ENCODE assay signal across 9 cellular contexts in the genomic region with DNA sequence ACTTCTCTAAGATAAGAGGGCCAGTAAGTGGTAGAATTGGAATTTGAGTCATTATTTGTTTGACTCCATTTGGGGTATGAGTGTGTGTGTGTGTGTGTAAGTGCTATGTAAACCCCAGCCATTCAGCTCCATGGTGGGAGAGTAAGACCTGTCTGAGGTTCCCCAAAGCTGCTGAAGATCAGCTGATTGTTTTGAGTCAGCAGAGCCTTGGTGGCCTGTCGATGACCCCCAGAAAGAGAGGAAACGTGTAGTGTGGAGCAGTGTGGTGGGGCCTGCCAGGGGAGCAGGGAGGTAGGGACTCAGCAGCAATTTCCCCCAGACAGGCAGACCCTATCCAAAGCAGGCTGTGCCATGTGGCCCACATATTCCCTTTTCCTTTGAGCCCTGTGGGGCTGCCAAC. TPM values are rescaled to one million over a fixed set of nuclear protein-coding genes. Genes with fewer than 3 reads are reported as not detected.
DNase-seq lines count a peak whose midpoint lies in the region; ATAC-seq, FAIRE-seq and TF ChIP-seq lines count a peak whose summit lies in the region.
"Had no signal": no experiment of that assay in that cellular context is flagged by ENCODE, and none has a peak within 500 bp of the region (broad histone marks: within the 10 kb centered on the region; RNA-seq: fewer than 3 reads in every experiment).

No MANE protein-coding gene starts in this region.

- H3K4ac ChIP-seq in mesenchymal stem cell (ENCODE audit: low read depth in 1 of 2, low read length in 2 of 2) = no peak overlapping the region

- no peak overlapping the region for H3K18ac ChIP-seq in mesenchymal stem cell (ENCODE audit: low read depth in 1 of 2, low read length in 2 of 2)

- no peak overlapping the region for H4K8ac ChIP-seq in mesenchymal stem cell (ENCODE audit: low read length)

- H3K4me1 ChIP-seq in ACC112 (ENCODE audit: control insufficient read depth, insufficient read depth, low read length, unreplicated experiment) = peaks cover 23% of the 10 kb centered on the region
- peaks cover 50% of the 10 kb centered on the region for H3K4me1 ChIP-seq in GM23248 (ENCODE audit: insufficient read depth)
- peaks cover 9% of the 10 kb centered on the region for H3K4me1 ChIP-seq in GM12878 (ENCODE audit: control insufficient read depth, insufficient read depth, low read length)
- H3K4me1 ChIP-seq in mesenchymal stem cell (ENCODE audit: control insufficient read depth, insufficient read depth, low read depth, low read length) = peaks cover 18% of the 10 kb centered on the region

- in situ Hi-C loops in GM23248 (cut with MboI) = no loop called here
- in situ Hi-C loops in GM12878 (cut with MboI) = no loop called here

- peaks cover 12% of the 10 kb centered on the region for H3K36me3 ChIP-seq in ACC112 (ENCODE audit: insufficient read depth, low read length)
- H3K36me3 ChIP-seq in GM23248 (ENCODE audit: low read depth) = peaks cover 7% of the 10 kb centered on the region; the same call in 1 of the 2 replicates
- H3K36me3 ChIP-seq in GM12878 (ENCODE audit: control insufficient read depth in 2 of 2, insufficient read depth in 2 of 2, low read length in 1 of 2) = peaks cover 2 to 5% of the 10 kb centered on the region in 2 experiments; a peak in 2 of 4 replicates
- peaks cover 29 to 32% of the 10 kb centered on the region in 2 experiments for H3K36me3 ChIP-seq in mesenchymal stem cell (ENCODE audit: control insufficient read depth in 1 of 2, insufficient read depth in 2 of 2, low read depth in 1 of 2, low read length in 2 of 2)

- no peak overlapping the region for H2BK12ac ChIP-seq in mesenchymal stem cell (ENCODE audit: low read length in 2 of 2)

- no peak for TF ChIP-seq EP300 in GM12878 (IDR thresholded peaks at IDR 0.05; ENCODE audit: borderline replicate concordance in 1 of 2, control insufficient read depth in 1 of 2, low read depth in 2 of 2, low read length in 2 of 2)

- H4K91ac ChIP-seq in mesenchymal stem cell (ENCODE audit: low read length) = no peak overlapping the region

- no peaks in the 10 kb centered on the region for H3K9me3 ChIP-seq in GM23248 (ENCODE audit: low read depth)
- H3K9me3 ChIP-seq in GM12878 (replicated peaks; ENCODE audit: control insufficient read depth, insufficient read depth, low read length) = no peaks in the 10 kb centered on the region
- no peaks in the 10 kb centered on the region for H3K9me3 ChIP-seq in mesenchymal stem cell (ENCODE audit: control insufficient read depth, low read length)

- peak overlapping the region; percentile 30 for H2AK5ac ChIP-seq in mesenchymal stem cell (ENCODE audit: low read length, severe bottlenecking)

- H3K27ac ChIP-seq in ACC112 (ENCODE audit: low read depth, low read length) (peak overlapping the region; percentile 74), GM23248 (peak overlapping the region; percentile 82), GM12878 (ENCODE audit: control insufficient read depth, insufficient read depth) (peak overlapping the region; percentile 20; the same call in 1 of the 2 replicates), mesenchymal stem cell (ENCODE audit: low read length, poor library complexity, severe bottlenecking) (no peak overlapping the region), substantia nigra (ENCODE audit: low read depth, low read length, poor library complexity, severe bottlenecking) (no peak overlapping the region)
- H3K27ac ChIP-seq: C4-2B had no signal

- intact Hi-C loops in GM12878 (cut with micrococcal nuclease; ENCODE audit: unreplicated experiment) = no loop called here

- no peaks in the 10 kb centered on the region for H3K9me2 ChIP-seq in GM23248 (ENCODE audit: insufficient read depth)

- no peak for TF ChIP-seq RAD21 in GM12878 (IDR thresholded peaks at IDR 0.05; ENCODE audit: insufficient read depth, low read depth, low read length)

- TF ChIP-seq POLR2A in GM12878 (IDR thresholded peaks at IDR 0.05; ENCODE audit: low read depth, low read length) = no peak

- FAIRE-seq in GM12878 (lab: Jason Lieb, UNC) = no peak

- H3K79me2 ChIP-seq in ACC112 (ENCODE audit: control insufficient read depth, insufficient read depth, low read length, unreplicated experiment) (peaks cover 84% of the 10 kb centered on the region), GM23248 (ENCODE audit: insufficient read depth) (peaks cover 96% of the 10 kb centered on the region), GM12878 (ENCODE audit: control insufficient read depth, insufficient read depth, low read length) (peaks cover 42% of the 10 kb centered on the region)

- H3K27me3 ChIP-seq in ACC112 (ENCODE audit: insufficient read depth, low read length) = no peaks in the 10 kb centered on the region
- H3K27me3 ChIP-seq in GM23248 (replicated peaks; ENCODE audit: insufficient read depth) = no peaks in the 10 kb centered on the region
- no peaks in the 10 kb centered on the region for H3K27me3 ChIP-seq in GM12878 (replicated peaks in 1 of 2; ENCODE audit: control insufficient read depth in 2 of 2, insufficient read depth in 2 of 2, low read length in 1 of 2)
- no peaks in the 10 kb centered on the region for H3K27me3 ChIP-seq in mesenchymal stem cell (ENCODE audit: control insufficient read depth in 1 of 2, insufficient read depth in 1 of 2, low read length in 2 of 2)

- DNase-seq in GM23248 (peak; percentile 74), GM12878 (ENCODE audit: low read depth, low spot score) (no peak), mesenchymal stem cell (no peak), substantia nigra (lab: John Stamatoyannopoulos, UW) (no peak)

- no peak for TF ChIP-seq CTCF in GM12878 (IDR thresholded peaks at IDR 0.05 in 2 of 3, conservative IDR thresholded peaks at IDR 0.05 in 1 of 3; ENCODE audit: control insufficient read depth in 2 of 3, extremely low read depth in 1 of 3, insufficient read depth in 1 of 3, low read depth in 3 of 3, low read length in 3 of 3)

- H3K23ac ChIP-seq in mesenchymal stem cell (ENCODE audit: low read length in 2 of 2) = no peak overlapping the region

- H3K9ac ChIP-seq in GM23248 = peak overlapping the region; percentile 64
- no peak overlapping the region for H3K9ac ChIP-seq in GM12878 (ENCODE audit: control insufficient read depth, insufficient read depth, low read length)
- peak overlapping the region; percentile 59 for H3K9ac ChIP-seq in mesenchymal stem cell (ENCODE audit: low read length)

- no TSS peak for BruUV-seq in GM12878 (replicated peaks; lab: Mats Ljungman, UMichigan)

- H2BK120ac ChIP-seq in mesenchymal stem cell (ENCODE audit: low read depth, low read length) = no peak overlapping the region

- POLR2A ChIA-PET in GM12878 (lab: Charles Lee) = interaction anchor here (1.7 to 1.8 kb wide), 2 partner anchors 9 to 13 kb away, joined by 5 to 16 read pairs; no protein-coding TSS in a partner anchor

- ATAC-seq in GM12878 (peak; percentile 59), GM21528 (IDR thresholded peaks at IDR 0.05; ENCODE audit: low FRiP score, unreplicated experiment) (no peak), GM19455 (IDR thresholded peaks at IDR 0.05; ENCODE audit: unreplicated experiment) (no peak), GM21786 (IDR thresholded peaks at IDR 0.05; ENCODE audit: unreplicated experiment) (no peak)

- H3K4me2 ChIP-seq in GM23248 (ENCODE audit: unreplicated experiment) = peak overlapping the region; percentile 49
- peak overlapping the region; percentile 1; the same call in 1 of the 2 replicates for H3K4me2 ChIP-seq in GM12878 (ENCODE audit: control insufficient read depth, insufficient read depth)
- H3K4me2 ChIP-seq in mesenchymal stem cell (ENCODE audit: low read length, poor library complexity, severe bottlenecking) = no peak overlapping the region

- no peaks in the 10 kb centered on the region for H4K20me1 ChIP-seq in GM23248 (ENCODE audit: insufficient read depth)
- no peaks in the 10 kb centered on the region for H4K20me1 ChIP-seq in GM12878 (ENCODE audit: control insufficient read depth, insufficient read depth)

- H2AFZ ChIP-seq in ACC112 (ENCODE audit: low read length, unreplicated experiment) (no peak overlapping the region), GM23248 (no peak overlapping the region), GM12878 (ENCODE audit: control insufficient read depth, low read depth, low read length) (no peak overlapping the region), mesenchymal stem cell (ENCODE audit: low read depth, low read length) (no peak overlapping the region)

- H2BK15ac ChIP-seq in mesenchymal stem cell (ENCODE audit: low read depth, poor library complexity, severe bottlenecking) = no peak overlapping the region

- H3K14ac ChIP-seq in mesenchymal stem cell (ENCODE audit: low read length in 2 of 2) = no peak overlapping the region

- SMC1A ChIA-PET in GM12878 (lab: Charles Lee; ENCODE audit: uncharacterized antibody, unreplicated experiment) = interaction anchor here (1.4 to 2.4 kb wide), 3 partner anchors 12 to 265 kb away, joined by 3 to 5 read pairs (median 4); no protein-coding TSS in a partner anchor

- RAD21 ChIA-PET in GM12878 (lab: Charles Lee; ENCODE audit: unreplicated experiment) = no interaction called here

- H3K79me1 ChIP-seq in mesenchymal stem cell (replicated peaks; ENCODE audit: low read length, poor library complexity, severe bottlenecking) = peaks cover 11% of the 10 kb centered on the region

- H3K4me3 ChIP-seq in ACC112 (ENCODE audit: low read depth, low read length) (peak overlapping the region; percentile 50; the same call in 1 of the 2 replicates), GM23248 (peak overlapping the region; percentile 33), GM12878 (no peak overlapping the region), mesenchymal stem cell (ENCODE audit: insufficient read depth in 1 of 2, low read depth in 1 of 2, low read length in 2 of 2) (peak overlapping the region in 1 of 2 experiments; percentile 58)

- CTCF ChIA-PET in GM12878 (lab: Yijun Ruan, JAX) = interaction anchor here (0.8 to 1.4 kb wide), 2 partner anchors 29 to 33 kb away, joined by 3 read pairs; no protein-coding TSS in a partner anchor

- no peak overlapping the region for H2BK5ac ChIP-seq in mesenchymal stem cell (ENCODE audit: low read depth, low read length, poor library complexity, severe bottlenecking)

- H3F3A ChIP-seq in GM23248 (ENCODE audit: insufficient read depth) = peaks cover 24% of the 10 kb centered on the region

- 4% methylated on average over 2 of the region's 2 CpGs for WGBS in GM23248 (ENCODE audit: low coverage in 1 of 2, low lambda C conversion rate in 2 of 2, missing lambda C conversion rate in 2 of 2), 2 experiments
- 0% methylated on average over 2 of the region's 2 CpGs for WGBS in GM12878 (ENCODE audit: insufficient coverage, insufficient replicate concordance, low lambda C conversion rate, missing lambda C conversion rate)
- 86% methylated on average over 2 of the region's 2 CpGs for WGBS in mesenchymal stem cell

RNA-seq across cellular contexts. Expression of gene DVL3, which starts 5.3 kb away (rescaled TPM):
- 66.9 and 76.4 TPM in 2 replicates for total RNA-seq in GM23248 (2014; rRNA removed; shearing (Covaris generic))
- polyA plus RNA-seq in GM23248 (2016; fragmentation: Nextera tagmentation; extraction: Ambion mirVana) = 31.1 and 42.7 TPM in 2 replicates
- total RNA-seq in GM12878 (2013; cell fraction: nucleolus; rRNA removed) = 59.5 and 59.7 TPM in 2 replicates
- 15.6 and 19.4 TPM in 2 replicates for total RNA-seq in GM12878 (2014; rRNA removed)
- 8.1 and 9.1 TPM in 2 replicates for total RNA-seq in GM12878 (2014; rRNA removed; fragmentation: Illumina TruSeq; extraction: Trizol)
- 34.3 and 39.7 TPM in 2 replicates for total RNA-seq in GM12878 (2021)
- 9.2 TPM for polyA plus RNA-seq in GM12878 (2011; ENCODE audit: low read depth)
- 18.7 and 25.9 TPM in 2 replicates for polyA plus RNA-seq in GM12878 (2011; rRNA removed)
- polyA plus RNA-seq in GM12878 (2011; cell fraction: cytosol; rRNA removed) = 27.4 and 32.2 TPM in 2 replicates
- 109 and 150 TPM in 2 replicates for polyA plus RNA-seq in GM12878 (2011; cell fraction: nucleus; rRNA removed)
- 20.8 and 21.5 TPM in 2 replicates for polyA plus RNA-seq in GM12878 (2012)
- 13.8 and 19.1 TPM in 2 replicates for polyA plus RNA-seq in GM12878 (2014; fragmentation: Illumina TruSeq; extraction: Trizol)
- polyA plus RNA-seq in GM12878 (2014; fragmentation: Nextera tagmentation; extraction: Ambion mirVana) = 1 to 10 TPM; 2.2 to 2.4 TPM
- polyA plus RNA-seq in GM12878 (2014; rRNA removed) = 33.0 and 34.0 TPM in 2 replicates
- 1 to 10 TPM; 6.8 to 9.8 TPM for polyA plus RNA-seq in GM12878 (2016; fragmentation: Nextera tagmentation; extraction: Ambion mirVana)
- 27.9 and 30.6 TPM in 2 replicates for polyA minus RNA-seq in GM12878 (2011; rRNA and poly(A)+ RNA removed)
- polyA minus RNA-seq in GM12878 (2011; cell fraction: cytosol; rRNA and poly(A)+ RNA removed) = 17.6 and 22.2 TPM in 2 replicates
- polyA minus RNA-seq in GM12878 (2011; cell fraction: nucleus; rRNA and poly(A)+ RNA removed) = 23.1 and 41.1 TPM in 2 replicates
- 67.6 TPM for polyA plus RNA-seq in mesenchymal stem cell (2013, experiment 1 of 2)
- polyA plus RNA-seq in mesenchymal stem cell (2013, experiment 2 of 2) = 65.3 TPM

RNA-seq across cellular contexts. Expression of gene AP2M1, which starts 14.2 kb away (rescaled TPM):
- 889 and 951 TPM in 2 replicates for total RNA-seq in GM23248 (2014; rRNA removed; shearing (Covaris generic))
- 1,073 and 1,100 TPM in 2 replicates for polyA plus RNA-seq in GM23248 (2016; fragmentation: Nextera tagmentation; extraction: Ambion mirVana)
- total RNA-seq in GM12878 (2013; cell fraction: nucleolus; rRNA removed) = 83.0 and 85.8 TPM in 2 replicates
- 148 and 159 TPM in 2 replicates for total RNA-seq in GM12878 (2014; rRNA removed)
- total RNA-seq in GM12878 (2014; rRNA removed; fragmentation: Illumina TruSeq; extraction: Trizol) = 110 and 115 TPM in 2 replicates
- total RNA-seq in GM12878 (2021) = 180 and 191 TPM in 2 replicates
- polyA plus RNA-seq in GM12878 (2011; ENCODE audit: low read depth) = 363 TPM
- polyA plus RNA-seq in GM12878 (2011; rRNA removed) = 163 and 269 TPM in 2 replicates
- polyA plus RNA-seq in GM12878 (2011; cell fraction: cytosol; rRNA removed) = 161 and 196 TPM in 2 replicates
- polyA plus RNA-seq in GM12878 (2011; cell fraction: nucleus; rRNA removed) = 276 and 344 TPM in 2 replicates
- 175 and 249 TPM in 2 replicates for polyA plus RNA-seq in GM12878 (2012)
- polyA plus RNA-seq in GM12878 (2014; fragmentation: Illumina TruSeq; extraction: Trizol) = 120 and 164 TPM in 2 replicates
- polyA plus RNA-seq in GM12878 (2014; fragmentation: Nextera tagmentation; extraction: Ambion mirVana) = 10 to 100 TPM; 65.6 to 68.9 TPM
- 156 and 174 TPM in 2 replicates for polyA plus RNA-seq in GM12878 (2014; rRNA removed)
- polyA plus RNA-seq in GM12878 (2016; fragmentation: Nextera tagmentation; extraction: Ambion mirVana) = 100 to 1,000 TPM; 340 to 356 TPM
- polyA minus RNA-seq in GM12878 (2011; rRNA and poly(A)+ RNA removed) = 166 and 258 TPM in 2 replicates
- polyA minus RNA-seq in GM12878 (2011; cell fraction: cytosol; rRNA and poly(A)+ RNA removed) = 45.6 and 50.7 TPM in 2 replicates
- polyA minus RNA-seq in GM12878 (2011; cell fraction: nucleus; rRNA and poly(A)+ RNA removed) = 52.1 and 85.1 TPM in 2 replicates
- 465 TPM for polyA plus RNA-seq in mesenchymal stem cell (2013, experiment 1 of 2)
- 472 TPM for polyA plus RNA-seq in mesenchymal stem cell (2013, experiment 2 of 2)

RNA-seq across cellular contexts. Expression of gene EIF2B5, which starts 25.3 kb away (rescaled TPM):
- total RNA-seq in GM23248 (2014; rRNA removed; shearing (Covaris generic)) = 27.8 and 55.5 TPM in 2 replicates
- polyA plus RNA-seq in GM23248 (2016; fragmentation: Nextera tagmentation; extraction: Ambion mirVana) (28.3 and 31.2 TPM in 2 replicates), GM12878 (2011; rRNA removed) (49.7 and 58.5 TPM in 2 replicates), GM12878 (2014; fragmentation: Illumina TruSeq; extraction: Trizol) (53.5 and 55.9 TPM in 2 replicates), GM12878 (2014; fragmentation: Nextera tagmentation; extraction: Ambion mirVana) (10 to 100 TPM; 13.7 to 23.6 TPM), GM12878 (2014; rRNA removed) (65.1 and 72.4 TPM in 2 replicates), GM12878 (2016; fragmentation: Nextera tagmentation; extraction: Ambion mirVana) (10 to 100 TPM; 79.2 to 82.7 TPM)
- 132 and 135 TPM in 2 replicates for total RNA-seq in GM12878 (2013; cell fraction: nucleolus; rRNA removed)
- total RNA-seq in GM12878 (2014; rRNA removed) (50.9 and 53.9 TPM in 2 replicates), GM12878 (2014; rRNA removed; fragmentation: Illumina TruSeq; extraction: Trizol) (46.1 and 50.4 TPM in 2 replicates), GM12878 (2021) (44.9 and 50.7 TPM in 2 replicates)
- polyA plus RNA-seq in GM12878 (2011; ENCODE audit: low read depth) = 31.4 TPM
- polyA plus RNA-seq in GM12878 (2011; cell fraction: cytosol; rRNA removed) = 55.7 and 63.4 TPM in 2 replicates
- 145 and 159 TPM in 2 replicates for polyA plus RNA-seq in GM12878 (2011; cell fraction: nucleus; rRNA removed)
- polyA plus RNA-seq in GM12878 (2012) = 33.0 and 34.6 TPM in 2 replicates
- polyA minus RNA-seq in GM12878 (2011; rRNA and poly(A)+ RNA removed) = 72.0 and 84.9 TPM in 2 replicates
- polyA minus RNA-seq in GM12878 (2011; cell fraction: cytosol; rRNA and poly(A)+ RNA removed) = 13.2 and 18.6 TPM in 2 replicates
- polyA minus RNA-seq in GM12878 (2011; cell fraction: nucleus; rRNA and poly(A)+ RNA removed) = 60.4 and 91.0 TPM in 2 replicates
- 22.7 TPM for polyA plus RNA-seq in mesenchymal stem cell (2013, experiment 1 of 2)
- polyA plus RNA-seq in mesenchymal stem cell (2013, experiment 2 of 2) = 22.7 TPM

RNA-seq across cellular contexts. Expression of gene ABCF3, which starts 25.5 kb away (rescaled TPM):
- 47.8 and 56.5 TPM in 2 replicates for total RNA-seq in GM23248 (2014; rRNA removed; shearing (Covaris generic))
- polyA plus RNA-seq in GM23248 (2016; fragmentation: Nextera tagmentation; extraction: Ambion mirVana) (58.6 and 59.1 TPM in 2 replicates), GM12878 (2011; rRNA removed) (30.8 and 44.4 TPM in 2 replicates), GM12878 (2014; fragmentation: Illumina TruSeq; extraction: Trizol) (21.0 and 36.9 TPM in 2 replicates), GM12878 (2014; fragmentation: Nextera tagmentation; extraction: Ambion mirVana) (1 to 10 TPM; 6.1 to 8.1 TPM), GM12878 (2014; rRNA removed) (70.6 and 81.7 TPM in 2 replicates), GM12878 (2016; fragmentation: Nextera tagmentation; extraction: Ambion mirVana) (10 to 100 TPM; 66.8 to 71.3 TPM)
- 51.7 and 54.6 TPM in 2 replicates for total RNA-seq in GM12878 (2013; cell fraction: nucleolus; rRNA removed)
- total RNA-seq in GM12878 (2014; rRNA removed) (46.6 and 49.4 TPM in 2 replicates), GM12878 (2014; rRNA removed; fragmentation: Illumina TruSeq; extraction: Trizol) (25.7 and 25.8 TPM in 2 replicates), GM12878 (2021) (56.1 and 61.8 TPM in 2 replicates)
- 21.7 TPM for polyA plus RNA-seq in GM12878 (2011; ENCODE audit: low read depth)
- 54.9 and 80.9 TPM in 2 replicates for polyA plus RNA-seq in GM12878 (2011; cell fraction: cytosol; rRNA removed)
- polyA plus RNA-seq in GM12878 (2011; cell fraction: nucleus; rRNA removed) = 273 and 282 TPM in 2 replicates
- 40.9 and 45.8 TPM in 2 replicates for polyA plus RNA-seq in GM12878 (2012)
- polyA minus RNA-seq in GM12878 (2011; rRNA and poly(A)+ RNA removed) = 53.6 and 96.3 TPM in 2 replicates
- 22.8 and 23.0 TPM in 2 replicates for polyA minus RNA-seq in GM12878 (2011; cell fraction: cytosol; rRNA and poly(A)+ RNA removed)
- polyA minus RNA-seq in GM12878 (2011; cell fraction: nucleus; rRNA and poly(A)+ RNA removed) = 96.4 and 138 TPM in 2 replicates
- 24.1 TPM for polyA plus RNA-seq in mesenchymal stem cell (2013, experiment 1 of 2)
- 23.9 TPM for polyA plus RNA-seq in mesenchymal stem cell (2013, experiment 2 of 2)

Comparison
In these comparisons a context has a peak if more than half of its experiments do, and no peak if none do; other contexts are left out.
1. H3K27ac ChIP-seq: peak in ACC112 (single experiment), GM23248 (single experiment) and GM12878 (single experiment); none in mesenchymal stem cell (single experiment) and substantia nigra (single experiment).